14 cellular contexts compared by ENCODE assay signal in genomic region chr12:104764225-104765073, GRCh38.
DNase-seq lines count a peak whose midpoint lies in the region; ATAC-seq and TF ChIP-seq lines count a peak whose summit lies in the region.
"Had no signal": no experiment of that assay in that cellular context is flagged by ENCODE, and none has a peak within 500 bp of the region (broad histone marks: within the 10 kb centered on the region; RNA-seq: fewer than 3 reads in every experiment).

No MANE protein-coding gene starts in this region.

- POLR2A ChIA-PET in OCI-LY7 (lab: Charles Lee): interaction anchor here (1.4 kb wide), 2 partner anchors 13 to 70 kb away, joined by 3 to 4 read pairs; no protein-coding TSS in a partner anchor

- peaks cover 8% of the 10 kb centered on the region for H3K27me3 Mint-ChIP-seq in memory B cell

- H3K27ac Mint-ChIP-seq in memory B cell: no peak overlapping the region

- H3K9me2 ChIP-seq in OCI-LY7 (ENCODE audit: insufficient read depth, low read length): no peaks in the 10 kb centered on the region

- H3K79me2 ChIP-seq in OCI-LY7 (ENCODE audit: insufficient read depth, low read depth, low read length): no peaks in the 10 kb centered on the region

- no peaks in the 10 kb centered on the region for H3K36me3 Mint-ChIP-seq in memory B cell

- intact Hi-C loops in OCI-LY7 (cut with micrococcal nuclease; ENCODE audit: unreplicated experiment): no loop called here

- peak; percentile 34 to 53 for ATAC-seq in activated CD4-positive, CD25-positive, alpha-beta regulatory T cell treated with anti-CD3 and anti-CD28 coated beads, Interleukin-2, amount 50 U/mL, for 24 hours
- peak; percentile 52 for ATAC-seq in GM19395 (IDR thresholded peaks at IDR 0.05; ENCODE audit: unreplicated experiment)
- peak; percentile 95 for ATAC-seq in memory B cell (ENCODE audit: low read depth)
- no peak for ATAC-seq in HG02938 (IDR thresholded peaks at IDR 0.05; ENCODE audit: unreplicated experiment)
- ATAC-seq in HG03469 (IDR thresholded peaks at IDR 0.05; ENCODE audit: unreplicated experiment): no peak
- ATAC-seq in GM21619 (IDR thresholded peaks at IDR 0.05; ENCODE audit: unreplicated experiment): no peak
- ATAC-seq: A549, pancreas, Right ventricle myocardium inferior had no signal

- H3K4me3 Mint-ChIP-seq in memory B cell: peak overlapping the region; percentile 17

- peak overlapping the region; percentile 62 for H3K4me2 ChIP-seq in OCI-LY7 (ENCODE audit: low read length)
- H3K4me2 ChIP-seq: A549 had no signal

- TF ChIP-seq CTCF in OCI-LY7 (conservative IDR thresholded peaks at IDR 0.05; ENCODE audit: low read length): no peak

- H3K9me3 Mint-ChIP-seq in memory B cell: no peaks in the 10 kb centered on the region

- H3K36me3 ChIP-seq in OCI-LY7 (ENCODE audit: insufficient read depth, low read length): no peaks in the 10 kb centered on the region
- H3K36me3 ChIP-seq: pancreas had no signal

- no TSS peak for BruUV-seq in OCI-LY7 (replicated peaks; lab: Mats Ljungman, UMichigan)

- CTCF ChIA-PET in OCI-LY7 (lab: Charles Lee; ENCODE audit: unreplicated experiment): no interaction called here

- H3K4me1 Mint-ChIP-seq in memory B cell: peaks cover 20% of the 10 kb centered on the region

- H3K9me3 ChIP-seq in OCI-LY7 (ENCODE audit: low read length): no peaks in the 10 kb centered on the region
- H3K9me3 ChIP-seq: A549, pancreas had no signal

- peak overlapping the region; percentile 43; the same call in 1 of the 2 replicates for H2AFZ ChIP-seq in OCI-LY7 (ENCODE audit: low read length)

- no peaks in the 10 kb centered on the region for H4K20me1 ChIP-seq in OCI-LY7 (ENCODE audit: insufficient read depth, low read length)

- peak overlapping the region; percentile 14 for H3K4me3 ChIP-seq in OCI-LY7 (ENCODE audit: low read depth, low read length, poor library complexity, severe bottlenecking)
- H3K4me3 ChIP-seq: A549, pancreas had no signal

- DNase-seq in activated CD4-positive, CD25-positive, alpha-beta regulatory T cell (lab: John Stamatoyannopoulos, UW): no peak
- peak; percentile 46 for DNase-seq in OCI-LY7 (ENCODE audit: low spot score)
- DNase-seq in memory B cell (ENCODE audit: low spot score in 2 of 2): peak in 1 of 2 donors; percentile 17
- DNase-seq: DMS79; NCI-H226; pancreas; stimulated activated CD8-positive, alpha-beta memory T cell treated with anti-CD3 and anti-CD28 coated beads, Interleukin-4, amount 100 ng/mL, for 48 hours had no signal

- H3K4me1 ChIP-seq in OCI-LY7 (ENCODE audit: insufficient read depth, low read length, poor library complexity, severe bottlenecking): peaks cover 15% of the 10 kb centered on the region
- H3K4me1 ChIP-seq: A549, pancreas had no signal

- no peak overlapping the region for H3K27ac ChIP-seq in OCI-LY7 (ENCODE audit: low read depth, low read length, poor library complexity, severe bottlenecking)
- H3K27ac ChIP-seq: A549, pancreas had no signal

Comparison
In these comparisons a context has a peak if more than half of its experiments do, and no peak if none do; other contexts are left out.
1. ATAC-seq: peak in activated CD4-positive, CD25-positive, alpha-beta regulatory T cell treated with anti-CD3 and anti-CD28 coated beads, Interleukin-2, amount 50 U/mL, for 24 hours (2 of 2), GM19395 (single experiment) and memory B cell (single experiment); none in HG02938 (single experiment), HG03469 (single experiment) and GM21619 (single experiment).